15 cellular contexts compared by ENCODE assay signal in the genomic region with DNA sequence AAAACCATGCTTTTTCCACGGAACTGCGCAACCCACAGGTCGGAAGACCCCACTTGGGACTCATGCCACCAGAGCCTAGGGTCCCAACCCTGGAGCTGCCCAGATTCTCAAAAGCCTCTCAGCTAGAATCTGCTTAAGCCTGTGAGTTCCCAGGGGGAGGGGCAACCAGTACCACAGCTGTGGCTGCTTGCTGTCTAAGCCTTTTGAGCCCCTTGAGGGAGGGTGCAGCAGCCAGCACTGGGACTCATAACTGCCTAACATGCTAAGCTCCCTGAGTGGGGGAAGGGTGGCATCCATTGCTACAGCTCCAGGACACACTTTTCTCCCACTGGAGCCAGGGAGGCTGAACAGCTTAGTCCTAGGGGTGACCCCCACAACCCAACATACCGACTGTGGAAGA.
DNase-seq lines count a peak whose midpoint lies in the region; ATAC-seq lines count a peak whose summit lies in the region.
"Had no signal": no experiment of that assay in that cellular context is flagged by ENCODE, and none has a peak within 500 bp of the region (broad histone marks: within the 10 kb centered on the region; RNA-seq: fewer than 3 reads in every experiment).

No MANE protein-coding gene starts in this region.

- no peak overlapping the region for H3K23ac ChIP-seq in neuronal stem cell (ENCODE audit: low read depth, low read length, poor library complexity)

- H3K4me1 ChIP-seq in neuronal stem cell (ENCODE audit: control insufficient read depth in 2 of 2, insufficient read depth in 1 of 2, low read depth in 1 of 2, low read length in 2 of 2): no peaks in the 10 kb centered on the region
- H3K4me1 ChIP-seq: BE2C had no signal

- H2AFZ ChIP-seq in neuronal stem cell (ENCODE audit: low read length): no peak overlapping the region

- WGBS in neuronal stem cell (ENCODE audit: extremely low coverage in 2 of 2, insufficient read length in 2 of 2, insufficient replicate concordance in 1 of 2), 2 donors: no CpG with 5 or more reads among the region's 4 CpGs

- H2BK15ac ChIP-seq in neuronal stem cell (ENCODE audit: low read length): no peak overlapping the region

- no peak overlapping the region for H2BK12ac ChIP-seq in neuronal stem cell (ENCODE audit: low read length)

- no peak overlapping the region for H3K27ac ChIP-seq in neuronal stem cell (replicated peaks; ENCODE audit: low read length)

- no peak overlapping the region for H3K4me2 ChIP-seq in neuronal stem cell (ENCODE audit: insufficient read depth, low read length, poor library complexity, severe bottlenecking)

- H2BK5ac ChIP-seq in neuronal stem cell (ENCODE audit: low read length): no peak overlapping the region

- no peaks in the 10 kb centered on the region for H3K36me3 ChIP-seq in neuronal stem cell (replicated peaks in 1 of 2; ENCODE audit: control insufficient read depth in 2 of 2, insufficient read depth in 2 of 2, low read length in 2 of 2)
- H3K36me3 ChIP-seq: BE2C had no signal

- no peaks in the 10 kb centered on the region for H3K27me3 ChIP-seq in neuronal stem cell (ENCODE audit: control insufficient read depth in 3 of 3, insufficient read depth in 3 of 3, low read depth in 1 of 3, low read length in 3 of 3)
- H3K27me3 ChIP-seq: BE2C had no signal

- H3K14ac ChIP-seq in neuronal stem cell (ENCODE audit: low read length): no peak overlapping the region

- peak overlapping the region; percentile 7 for H3K18ac ChIP-seq in neuronal stem cell (ENCODE audit: low read length)

- no peak overlapping the region for H3K4ac ChIP-seq in neuronal stem cell (ENCODE audit: low read length)

- no peaks in the 10 kb centered on the region for H3K79me1 ChIP-seq in neuronal stem cell (ENCODE audit: low read depth, low read length)

- DNase-seq in NCI-H82 (lab: John Stamatoyannopoulos, UW) (peak; percentile 92), ecto neural progenitor cell (ENCODE audit: low spot score) (peak; percentile 49), neuronal stem cell (ENCODE audit: low spot score) (no peak), NCI-H345 (lab: John Stamatoyannopoulos, UW) (no peak), hippocampal formation (lab: John Stamatoyannopoulos, UW) (no peak), dedifferentiated amniotic fluid mesenchymal stem cell (ENCODE audit: extremely low spot score) (no peak)
- DNase-seq: ACHN; BE2C; C1 segment of cervical spinal cord; CD4-positive, CD25-positive, alpha-beta regulatory T cell; CD8-positive, alpha-beta memory T cell; COR-L47; H9; IMR-90 had no signal

- no peak overlapping the region for H3K4me3 ChIP-seq in neuronal stem cell (ENCODE audit: low read length in 2 of 2)

- no peak overlapping the region for H4K91ac ChIP-seq in neuronal stem cell (ENCODE audit: low read depth, low read length, poor library complexity)

- no peaks in the 10 kb centered on the region for H3K9me3 ChIP-seq in neuronal stem cell (replicated peaks in 1 of 2; ENCODE audit: control insufficient read depth in 2 of 2, insufficient read depth in 1 of 2, low read depth in 1 of 2, low read length in 2 of 2)
- H3K9me3 ChIP-seq: BE2C had no signal

- no peak for ATAC-seq in GM19467 (IDR thresholded peaks at IDR 0.05; ENCODE audit: unreplicated experiment)

- no peak overlapping the region for H2BK120ac ChIP-seq in neuronal stem cell (ENCODE audit: low read depth, low read length)

- no peak overlapping the region for H4K8ac ChIP-seq in neuronal stem cell (ENCODE audit: low read depth, low read length)

- H3K9ac ChIP-seq in neuronal stem cell (ENCODE audit: low read depth, low read length, poor library complexity): no peak overlapping the region

- H2AK5ac ChIP-seq in neuronal stem cell (ENCODE audit: low read depth, low read length): no peak overlapping the region

Comparison
In these comparisons a context has a peak if more than half of its experiments do, and no peak if none do; other contexts are left out.
1. DNase-seq: peak in NCI-H82 (single experiment) and ecto neural progenitor cell (single experiment); none in neuronal stem cell (single experiment), NCI-H345 (single experiment), hippocampal formation (0 of 2) and dedifferentiated amniotic fluid mesenchymal stem cell (single experiment).